8 cellular contexts compared by ENCODE assay signal in genomic region chr16:11587643-11588247, GRCh38.
DNase-seq lines count a peak whose midpoint lies in the region; ATAC-seq and TF ChIP-seq lines count a peak whose summit lies in the region.

No MANE protein-coding gene starts in this region.

- no peaks in the 10 kb centered on the region for H3K9me3 Mint-ChIP-seq in central memory CD8-positive, alpha-beta T cell

- peaks cover 42% of the 10 kb centered on the region for H3K4me1 ChIP-seq in KMS-11 (ENCODE audit: low read depth, poor library complexity, severe bottlenecking)
- H3K4me1 ChIP-seq in mucosa of rectum (ENCODE audit: control insufficient read depth in 2 of 2, insufficient read depth in 2 of 2, low read length in 2 of 2), result peaks cover 22 to 36% of the 10 kb centered on the region in 2 donors

- peak overlapping the region; percentile 96 for H3K27ac Mint-ChIP-seq in central memory CD8-positive, alpha-beta T cell (ENCODE audit: low read depth)

- peak overlapping the region; percentile 86 for H3K4me2 ChIP-seq in KMS-11

- peaks cover 42% of the 10 kb centered on the region for H3K4me1 Mint-ChIP-seq in central memory CD8-positive, alpha-beta T cell

- TF ChIP-seq CTCF in AG04449 (IDR thresholded peaks at IDR 0.05; ENCODE audit: insufficient read depth, low read length, missing control alignments), result no peak
- no peak for TF ChIP-seq CTCF in KMS-11 (conservative IDR thresholded peaks at IDR 0.05; ENCODE audit: low read depth, low read length)

- CTCF ChIA-PET in AG04449 (lab: Yijun Ruan, JAX), result interaction anchor here (0.8 to 2.3 kb wide), 5 partner anchors 10 to 210 kb away, joined by 3 to 10 read pairs (median 6); no protein-coding TSS in a partner anchor

- H3K9me3 ChIP-seq in mucosa of rectum (ENCODE audit: control insufficient read depth in 2 of 2, low read length in 2 of 2), result no peaks in the 10 kb centered on the region

- DNase-seq in AG04449 (ENCODE audit: low read depth, low spot score) (no peak), NCI-H1105 treated with DMSO at 0.1 percent for 48 hours (lab: John Stamatoyannopoulos, UW) (no peak), NCI-H1436 (lab: John Stamatoyannopoulos, UW) (no peak), NAMALWA (ENCODE audit: low spot score) (no peak), glomerular visceral epithelial cell (ENCODE audit: extremely low spot score) (no peak)
- no peak for DNase-seq in central memory CD8-positive, alpha-beta T cell (ENCODE audit: low spot score in 2 of 2)

- peaks cover 25% of the 10 kb centered on the region for H3K36me3 Mint-ChIP-seq in central memory CD8-positive, alpha-beta T cell (ENCODE audit: insufficient read depth)

- H3K4me3 ChIP-seq in AG04449 (ENCODE audit: low read depth, low read length) (peak overlapping the region; percentile 77), KMS-11 (IDR thresholded peaks at IDR 0.05; ENCODE audit: insufficient read depth, low read depth, low read length) (no peak overlapping the region), mucosa of rectum (ENCODE audit: low read length in 2 of 2) (peak overlapping the region; percentile 81 to 82)

- ATAC-seq in central memory CD8-positive, alpha-beta T cell (replicated peaks; ENCODE audit: extremely low read depth, poor library complexity, severe bottlenecking), result no peak

- H3K27ac ChIP-seq in KMS-11 (no peak overlapping the region), mucosa of rectum (ENCODE audit: low read depth in 2 of 2, low read length in 2 of 2) (peak overlapping the region; percentile 88 to 96)

- peak overlapping the region; percentile 99 for H2AFZ ChIP-seq in KMS-11 (ENCODE audit: low read depth)

- peaks cover 18% of the 10 kb centered on the region; the same call in 1 of the 2 replicates for H3K79me2 ChIP-seq in KMS-11 (ENCODE audit: insufficient read depth, low read depth)

- H3K9ac ChIP-seq in KMS-11 (peak overlapping the region; percentile 72; the same call in 1 of the 2 replicates), mucosa of rectum (ENCODE audit: low read depth in 1 of 2, low read length in 2 of 2) (peak overlapping the region; percentile 78 to 96)

- no peaks in the 10 kb centered on the region for H3K27me3 Mint-ChIP-seq in central memory CD8-positive, alpha-beta T cell

- POLR2A ChIA-PET in AG04449 (lab: Yijun Ruan, JAX), result no interaction called here

- H3K4me3 Mint-ChIP-seq in central memory CD8-positive, alpha-beta T cell, result peak overlapping the region; percentile 95

- H3K27me3 ChIP-seq in KMS-11 (ENCODE audit: insufficient read depth, low read depth) (0 out of 2 replicates have a peak, but pooled peaks cover 3% of the 10 kb centered on the region), mucosa of rectum (ENCODE audit: control insufficient read depth in 2 of 2, insufficient read depth in 2 of 2, low read length in 2 of 2) (no peaks in the 10 kb centered on the region)

- no peaks in the 10 kb centered on the region for H4K20me1 ChIP-seq in KMS-11 (ENCODE audit: insufficient read depth)

- no peaks in the 10 kb centered on the region for H3K36me3 ChIP-seq in KMS-11 (ENCODE audit: insufficient read depth)
- H3K36me3 ChIP-seq in mucosa of rectum (ENCODE audit: control insufficient read depth in 2 of 2, insufficient read depth in 2 of 2, low read length in 2 of 2), result no peaks in the 10 kb centered on the region
